In genomic region chr14:24958271-24958670, GRCh38 we compare ENCODE assay signal across 15 cellular contexts.
"Had no signal": no experiment of that assay in that cellular context is flagged by ENCODE, and none has a peak within 500 bp of the region (broad histone marks: within the 10 kb centered on the region; RNA-seq: fewer than 3 reads in every experiment).

No MANE protein-coding gene starts in this region.

- H3K27ac ChIP-seq: ovary, spleen had no signal

- ATAC-seq: activated CD8-positive, alpha-beta T cell treated with anti-CD3 and anti-CD28 coated beads, Interleukin-2, amount 10 ng/mL, durations not matched to agents 7 days and 5 days; body of pancreas; effector memory CD8-positive, alpha-beta T cell; heart left ventricle; SK-N-SH treated with all-trans-retinoic acid at 6 μM for 48 hours had no signal

- H3K27me3 ChIP-seq: body of pancreas, heart left ventricle, ovary, upper lobe of left lung had no signal

- H3K9me3 ChIP-seq: body of pancreas, heart left ventricle, ovary, spleen, upper lobe of left lung had no signal

- FAIRE-seq: islet of Langerhans had no signal

- DNase-seq: activated CD4-positive, alpha-beta T cell treated with anti-CD3 and anti-CD28 coated beads for 48 hours; activated CD8-positive, alpha-beta T cell treated with anti-CD3 and anti-CD28 coated beads, Interleukin-2, amount 10 ng/mL, durations not matched to agents 7 days and 5 days; activated naive CD4-positive, alpha-beta T cell treated with Interleukin-2 at 50 U/mL for 16 hours; body of pancreas; cortex of kidney; effector memory CD8-positive, alpha-beta T cell; foreskin fibroblast; heart left ventricle; ovary; spleen; stimulated activated CD4-positive, alpha-beta T cell treated with anti-CD3 and anti-CD28 coated beads, Interleukin-1b, Interleukin-23, amount 100 ng/mL, for 48 hours; stimulated activated naive CD4-positive, alpha-beta T cell; upper lobe of left lung had no signal

- H3K4me1 ChIP-seq: spleen had no signal

- H3K36me3 ChIP-seq: heart left ventricle, ovary, spleen, upper lobe of left lung had no signal

- H3K4me3 ChIP-seq: body of pancreas, heart left ventricle, ovary, spleen, upper lobe of left lung had no signal
